In genomic region chr1:214031267-214031650, GRCh38 we compare ENCODE assay signal across 1 cellular context.
A peak's percentile ranks its signal among the peaks of the same experiment; 100 is the strongest.
TF ChIP-seq lines count a peak whose summit lies in the region.

No MANE protein-coding gene starts in this region.

TF ChIP-seq in H1, 55 proteins besides CTCF, POLR2A, EP300 and RAD21:
- TF ChIP-seq TAF1 (IDR thresholded peaks at IDR 0.05; ENCODE audit: low read depth, low read length) (no peak), TEAD4 (IDR thresholded peaks at IDR 0.05; ENCODE audit: low read depth, low read length) (peak; percentile 78)
TF ChIP-seq in H1: peak in this region for 1.
